34 cellular contexts compared by ENCODE assay signal in genomic region chr2:160683206-160683605, GRCh38.
"Had no signal": no experiment of that assay in that cellular context is flagged by ENCODE, and none has a peak within 500 bp of the region (broad histone marks: within the 10 kb centered on the region; RNA-seq: fewer than 3 reads in every experiment).

No MANE protein-coding gene starts in this region.

- H3K4me3 ChIP-seq: adrenal gland, body of pancreas, breast epithelium, cardiac muscle cell had no signal

- FAIRE-seq: astrocyte, TTC549 had no signal

- ATAC-seq: activated CD8-positive, alpha-beta T cell treated with anti-CD3 and anti-CD28 coated beads for 36 hours; activated naive CD4-positive, alpha-beta T cell treated with anti-CD3 and anti-CD28 coated beads, Interleukin-2, amount 50 U/mL, for 72 hours; activated T-cell treated with anti-CD3 and anti-CD28 coated beads, Interleukin-2, amount 50 U/mL, for 4 hours; activated T-cell treated with anti-CD3 and anti-CD28 coated beads, Interleukin-2, amount 50 U/mL, for 72 hours; activated T-helper 17 cell treated with anti-CD3 and anti-CD28 coated beads, Interleukin-2, amount 50 U/mL, for 72 hours; body of pancreas had no signal

- H3K36me3 ChIP-seq: adrenal gland, brain microvascular endothelial cell, breast epithelium, cardiac muscle cell had no signal

- H3K27me3 ChIP-seq: adrenal gland, body of pancreas, brain microvascular endothelial cell, breast epithelium, cardiac muscle cell had no signal

- DNase-seq: activated B cell treated with CpG ODN at 0.5 μM for 24 hours; activated CD4-positive, alpha-beta memory T cell treated with anti-CD3 and anti-CD28 coated beads for 36 hours; activated CD4-positive, alpha-beta T cell treated with anti-CD3 and anti-CD28 coated beads for 4 hours; activated CD4-positive, alpha-beta T cell treated with anti-CD3 and anti-CD28 coated beads, Interleukin-2, amount 50 U/mL, for 1 hour; activated CD4-positive, alpha-beta T cell treated with anti-CD3 and anti-CD28 coated beads, Interleukin-2, amount 50 U/mL, for 4 hours; activated CD4-positive, CD25-positive, alpha-beta regulatory T cell treated with anti-CD3 and anti-CD28 coated beads, Interleukin-2, amount 50 U/mL, for 72 hours; activated CD8-positive, alpha-beta memory T cell treated with anti-CD3 and anti-CD28 coated beads, Interleukin-2, amount 50 U/mL, for 4 hours; activated CD8-positive, alpha-beta T cell treated with anti-CD3 and anti-CD28 coated beads for 36 hours; activated effector memory CD4-positive, alpha-beta T cell treated with anti-CD3 and anti-CD28 coated beads, Interleukin-2, amount 50 U/mL, for 16 hours; activated gamma-delta T cell treated with Interleukin-2 at 50 U/mL for 16 hours; activated naive CD4-positive, alpha-beta T cell; activated naive CD4-positive, alpha-beta T cell treated with anti-CD3 and anti-CD28 coated beads for 36 hours; activated naive CD4-positive, alpha-beta T cell treated with anti-CD3 and anti-CD28 coated beads, Interleukin-2, amount 50 U/mL, for 16 hours; activated naive CD8-positive, alpha-beta T cell treated with anti-CD3 and anti-CD28 coated beads for 36 hours; activated T-cell treated with anti-CD3 and anti-CD28 coated beads for 4 hours; activated T-cell treated with anti-CD3 and anti-CD28 coated beads, Interleukin-2, amount 50 U/mL, for 1 hour; activated T-cell treated with anti-CD3 and anti-CD28 coated beads, Interleukin-2, amount 50 U/mL, for 4 hours; activated T-cell treated with anti-CD3 and anti-CD28 coated beads, Interleukin-2, amount 50 U/mL, for 72 hours; adrenal gland; amniotic stem cell; aorta; body of pancreas; brain microvascular endothelial cell; caudate nucleus; cerebellar nuclear complex; T-helper 1 cell; T-helper 2 cell; T-helper 9 cell had no signal
